ENCODE assay signal across 8 cellular contexts in genomic region chr17:27218719-27219488, GRCh38.
DNase-seq lines count a peak whose midpoint lies in the region; ATAC-seq, FAIRE-seq and TF ChIP-seq lines count a peak whose summit lies in the region.

No MANE protein-coding gene starts in this region.

- no peak for TF ChIP-seq POLR2A in H54 (IDR thresholded peaks at IDR 0.05; ENCODE audit: low read depth, low read length)

- peak overlapping the region; percentile 22 for H3K27ac Mint-ChIP-seq in stimulated activated naive CD8-positive, alpha-beta T cell treated with anti-CD3 and anti-CD28 coated beads, Interleukin-15, Interleukin-2, amounts not matched to agents 100 ng/mL and 50 ng/mL, for 24 hours

- DNase-seq in Right ventricle myocardium inferior (ENCODE audit: missing footprints), result peak; percentile 52
- DNase-seq in left cardiac atrium, result no peak
- DNase-seq in mucosa of gallbladder (ENCODE audit: low spot score), result no peak
- DNase-seq in H54 (ENCODE audit: insufficient read length, low spot score), result no peak
- DNase-seq in KG1 (lab: John Stamatoyannopoulos, UW), result no peak

- ATAC-seq in Right ventricle myocardium inferior, result no peak
- ATAC-seq in left cardiac atrium, result no peak
- peak; percentile 51 for ATAC-seq in GM21825 (IDR thresholded peaks at IDR 0.05; ENCODE audit: unreplicated experiment)
- peak; percentile 58 for ATAC-seq in HG03571 (IDR thresholded peaks at IDR 0.05; ENCODE audit: unreplicated experiment)

- H3K9me3 Mint-ChIP-seq in stimulated activated naive CD8-positive, alpha-beta T cell treated with anti-CD3 and anti-CD28 coated beads, Interleukin-15, Interleukin-2, amounts not matched to agents 100 ng/mL and 50 ng/mL, for 24 hours, result no peaks in the 10 kb centered on the region

- intact Hi-C loops in Right ventricle myocardium inferior (cut with DNase I) (no loop called here), left cardiac atrium (cut with DNase I) (no loop called here)

- no peaks in the 10 kb centered on the region for H3K27me3 Mint-ChIP-seq in stimulated activated naive CD8-positive, alpha-beta T cell treated with anti-CD3 and anti-CD28 coated beads, Interleukin-15, Interleukin-2, amounts not matched to agents 100 ng/mL and 50 ng/mL, for 24 hours

- H3K36me3 Mint-ChIP-seq in stimulated activated naive CD8-positive, alpha-beta T cell treated with anti-CD3 and anti-CD28 coated beads, Interleukin-15, Interleukin-2, amounts not matched to agents 100 ng/mL and 50 ng/mL, for 24 hours (ENCODE audit: low read depth), result no peaks in the 10 kb centered on the region

- no peak for FAIRE-seq in H54 (lab: Jason Lieb, UNC)

- H3K4me1 Mint-ChIP-seq in stimulated activated naive CD8-positive, alpha-beta T cell treated with anti-CD3 and anti-CD28 coated beads, Interleukin-15, Interleukin-2, amounts not matched to agents 100 ng/mL and 50 ng/mL, for 24 hours (ENCODE audit: low read depth), result peaks cover 19% of the 10 kb centered on the region

- H3K4me3 Mint-ChIP-seq in stimulated activated naive CD8-positive, alpha-beta T cell treated with anti-CD3 and anti-CD28 coated beads, Interleukin-15, Interleukin-2, amounts not matched to agents 100 ng/mL and 50 ng/mL, for 24 hours, result no peak overlapping the region

Comparison
In these comparisons a context has a peak if more than half of its experiments do, and no peak if none do; other contexts are left out.
1. ATAC-seq: peak in GM21825 (single experiment) and HG03571 (single experiment); none in Right ventricle myocardium inferior (single experiment) and left cardiac atrium (0 of 2).